ENCODE assay signal across 1 cellular context in the genomic region with DNA sequence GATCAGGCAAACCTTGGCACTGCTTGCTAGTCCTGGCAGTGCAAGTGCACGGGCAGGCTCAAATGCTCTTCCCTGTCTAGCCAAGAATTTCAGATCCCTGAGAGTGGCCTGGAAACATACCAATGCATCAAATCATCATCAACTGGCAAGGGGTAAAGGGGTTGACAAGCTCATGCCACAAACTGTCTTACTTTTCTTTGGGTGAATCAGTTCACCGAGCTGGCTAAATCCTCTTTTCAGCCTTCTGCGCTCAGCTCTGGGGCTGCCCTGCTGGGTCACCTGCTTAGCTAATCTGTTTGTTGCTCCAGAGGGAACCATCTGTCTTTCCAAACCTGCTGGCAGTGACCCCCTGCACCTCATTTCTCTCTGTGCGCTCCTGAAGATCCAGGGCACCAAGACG.
TF ChIP-seq lines count a peak whose summit lies in the region.

No MANE protein-coding gene starts in this region.

TF ChIP-seq in H1, 55 proteins besides CTCF, POLR2A, EP300 and RAD21 (continued from another document):
- TF ChIP-seq SAP30 (IDR thresholded peaks at IDR 0.05; ENCODE audit: insufficient read depth, insufficient replicate concordance, low read length) (no peak), ATF2 (IDR thresholded peaks at IDR 0.05; ENCODE audit: low read length) (no peak), MAFK (IDR thresholded peaks at IDR 0.05; ENCODE audit: low read depth, low read length) (no peak), SP1 (IDR thresholded peaks at IDR 0.05; ENCODE audit: low read depth, low read length) (no peak), SUZ12 (IDR thresholded peaks at IDR 0.05; ENCODE audit: low read length) (no peak), EGR1 (IDR thresholded peaks at IDR 0.05; ENCODE audit: borderline replicate concordance, low read depth, low read length) (no peak), TBP (IDR thresholded peaks at IDR 0.05; ENCODE audit: low read depth, low read length) (no peak)
